In the genomic region with DNA sequence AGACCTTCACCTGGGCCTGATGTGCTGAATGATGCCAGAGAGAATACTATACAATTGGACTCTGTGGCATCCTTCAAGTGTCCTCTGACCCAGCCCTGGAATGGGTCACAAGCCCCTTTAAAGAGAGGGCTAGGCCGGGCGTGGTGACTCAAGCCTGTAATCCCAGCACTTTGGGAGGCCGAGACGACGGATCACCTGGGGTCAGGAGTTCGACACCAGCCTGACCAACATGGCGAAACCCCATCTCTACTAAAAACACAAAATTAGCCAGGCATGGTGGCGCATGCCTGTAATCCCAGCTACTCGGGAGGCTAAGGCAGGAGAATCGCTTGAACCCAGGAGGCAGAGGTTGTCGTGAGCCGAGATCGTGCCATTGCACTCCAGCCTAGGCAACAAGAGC, we compare ENCODE assay signal across 7 cellular contexts. TPM values are rescaled to one million over a fixed set of nuclear protein-coding genes. Genes with fewer than 3 reads are reported as not detected.
A peak's percentile ranks its signal among the peaks of the same experiment; 100 is the strongest.
DNase-seq lines count a peak whose midpoint lies in the region; ATAC-seq and TF ChIP-seq lines count a peak whose summit lies in the region.
"Not testable (repeated sequence)": the region's sequence is repeated elsewhere in the genome, so short reads cannot be mapped to it uniquely, and the experiment has no call there.

No MANE protein-coding gene starts in this region.

- H4K5ac ChIP-seq in IMR-90 (ENCODE audit: low read depth, low read length) = not testable (repeated sequence)

- H3K4ac ChIP-seq in IMR-90 (ENCODE audit: low read depth, low read length) = peak overlapping the region; percentile 9; the same call in 1 of the 2 replicates
- not testable (repeated sequence) for H3K4ac ChIP-seq in mesenchymal stem cell (ENCODE audit: low read depth in 1 of 2, low read length in 2 of 2)

- not testable (repeated sequence) for H4K91ac ChIP-seq in IMR-90 (ENCODE audit: insufficient read depth, low read depth, low read length); mesenchymal stem cell (ENCODE audit: low read length)

- H3K4me3 Mint-ChIP-seq in memory B cell = not testable (repeated sequence)

- DNase-seq in IMR-90; RWPE1 (ENCODE audit: low spot score); RWPE2 (ENCODE audit: low spot score); epithelial cell of prostate (ENCODE audit: low read depth, low spot score); memory B cell (ENCODE audit: low spot score in 2 of 2); mesenchymal stem cell: not testable (repeated sequence)
- DNase-seq in upper lobe of right lung = peak; percentile 40

- H3K18ac ChIP-seq in IMR-90 (ENCODE audit: low read depth, low read length); mesenchymal stem cell (ENCODE audit: low read depth in 1 of 2, low read length in 2 of 2): not testable (repeated sequence)

- not testable (repeated sequence) for H3K9ac ChIP-seq in IMR-90 (ENCODE audit: low read depth, low read length); mesenchymal stem cell (ENCODE audit: low read length)

- POLR2A ChIA-PET in IMR-90 (lab: Charles Lee; ENCODE audit: unreplicated experiment); RWPE1 (lab: Yijun Ruan, JAX; ENCODE audit: low non-redundant PET): not testable (repeated sequence)

- H2AK9ac ChIP-seq in IMR-90 (replicated peaks; ENCODE audit: low read depth, low read length, poor library complexity) = not testable (repeated sequence)

- peaks cover 6 to 30% of the 10 kb centered on the region in 2 experiments; a peak in 2 of 4 replicates for H3K79me1 ChIP-seq in IMR-90 (ENCODE audit: low read depth in 1 of 2, low read length in 2 of 2)
- not testable (repeated sequence) for H3K79me1 ChIP-seq in mesenchymal stem cell (replicated peaks; ENCODE audit: low read length, poor library complexity, severe bottlenecking)

- TF ChIP-seq CTCF in IMR-90 (conservative IDR thresholded peaks at IDR 0.05; ENCODE audit: low read depth, low read length); RWPE1 (conservative IDR thresholded peaks at IDR 0.05; ENCODE audit: low read depth); RWPE2 (IDR thresholded peaks at IDR 0.05; ENCODE audit: poor library complexity, severe bottlenecking); upper lobe of right lung (IDR thresholded peaks at IDR 0.05): not testable (repeated sequence)

- not testable (repeated sequence) for H3K27ac ChIP-seq in IMR-90 (ENCODE audit: insufficient read depth, low read length); mesenchymal stem cell (ENCODE audit: low read length, poor library complexity, severe bottlenecking); upper lobe of right lung
- H3K27ac ChIP-seq in RWPE1 (peak overlapping the region; percentile 56), RWPE2 (ENCODE audit: poor library complexity, severe bottlenecking) (peak overlapping the region; percentile 99), epithelial cell of prostate (peak overlapping the region; percentile 99)

- peak overlapping the region; percentile 43 for H3K27ac Mint-ChIP-seq in memory B cell

- peaks cover 23% of the 10 kb centered on the region for H3K4me1 Mint-ChIP-seq in memory B cell

- dilution Hi-C loops in IMR-90 (cut with HindIII; ENCODE audit: low sequenced_read_pairs, unreplicated experiment) = not testable (repeated sequence)

- in situ Hi-C loops in IMR-90 (cut with MboI; ENCODE audit: low sequenced_read_pairs) = loop anchor here (10.0 kb wide), 1 partner anchor 63 kb away; no protein-coding TSS in a partner anchor

- peaks cover 41% of the 10 kb centered on the region for H3K9me1 ChIP-seq in IMR-90 (ENCODE audit: insufficient read depth, low read length)

- not testable (repeated sequence) for H3K36me3 ChIP-seq in IMR-90 (ENCODE audit: control insufficient read depth, insufficient read depth, low read length); RWPE2 (ENCODE audit: low read depth); mesenchymal stem cell (ENCODE audit: control insufficient read depth in 1 of 2, insufficient read depth in 2 of 2, low read depth in 1 of 2, low read length in 2 of 2); upper lobe of right lung

- H3K27me3 ChIP-seq in IMR-90 (ENCODE audit: control insufficient read depth, insufficient read depth, low read length); RWPE2 (ENCODE audit: insufficient read depth, poor library complexity, severe bottlenecking); mesenchymal stem cell (ENCODE audit: control insufficient read depth in 1 of 2, insufficient read depth in 1 of 2, low read length in 2 of 2); upper lobe of right lung: not testable (repeated sequence)

- not testable (repeated sequence) for TF ChIP-seq POLR2A in IMR-90 (IDR thresholded peaks at IDR 0.05; ENCODE audit: low read depth, low read length)

- H3K4me2 ChIP-seq in IMR-90 (ENCODE audit: low read depth, low read length); mesenchymal stem cell (ENCODE audit: low read length, poor library complexity, severe bottlenecking): not testable (repeated sequence)

- H2BK12ac ChIP-seq in mesenchymal stem cell (ENCODE audit: low read length in 2 of 2) = not testable (repeated sequence)

- not testable (repeated sequence) for H3K36me3 Mint-ChIP-seq in memory B cell

- not testable (repeated sequence) for H3K27me3 Mint-ChIP-seq in memory B cell

- H3K14ac ChIP-seq in IMR-90 (replicated peaks; ENCODE audit: low read depth, low read length); mesenchymal stem cell (ENCODE audit: low read length in 2 of 2): not testable (repeated sequence)

- not testable (repeated sequence) for H3K9me3 ChIP-seq in IMR-90 (ENCODE audit: control insufficient read depth, insufficient read depth, low read length); RWPE2 (ENCODE audit: severe bottlenecking); mesenchymal stem cell (ENCODE audit: control insufficient read depth, low read length); upper lobe of right lung

- peak overlapping the region; percentile 46; the same call in 1 of the 2 replicates for H2AK5ac ChIP-seq in IMR-90 (ENCODE audit: low read depth, low read length)
- not testable (repeated sequence) for H2AK5ac ChIP-seq in mesenchymal stem cell (ENCODE audit: low read length, severe bottlenecking)

- not testable (repeated sequence) for BruUV-seq in IMR-90 (replicated peaks; lab: Mats Ljungman, UMichigan)

- WGBS in IMR-90 (ENCODE audit: extremely low coverage in 2 of 2, insufficient read length in 1 of 2), 2 experiments = 77% methylated on average over 5 of the region's 13 CpGs; no CpG with 5 or more reads in 1 of the 2 experiments
- WGBS in mesenchymal stem cell = 92% methylated on average over 13 of the region's 13 CpGs

- H4K8ac ChIP-seq in IMR-90 (ENCODE audit: low read depth in 2 of 2, low read length in 2 of 2); mesenchymal stem cell (ENCODE audit: low read length): not testable (repeated sequence)

- intact Hi-C loops in IMR-90 (cut with micrococcal nuclease); upper lobe of right lung (cut with DNase I): not testable (repeated sequence)

- not testable (repeated sequence) for H2BK5ac ChIP-seq in IMR-90 (ENCODE audit: low read depth, low read length, poor library complexity, severe bottlenecking); mesenchymal stem cell (ENCODE audit: low read depth, low read length, poor library complexity, severe bottlenecking)

- not testable (repeated sequence) for TF ChIP-seq RAD21 in IMR-90 (IDR thresholded peaks at IDR 0.05; ENCODE audit: low read length)

- not testable (repeated sequence) for H2BK15ac ChIP-seq in IMR-90 (ENCODE audit: low read depth, low read length)
- H2BK15ac ChIP-seq in mesenchymal stem cell (ENCODE audit: low read depth, poor library complexity, severe bottlenecking) = peak overlapping the region; percentile 37

- H2BK120ac ChIP-seq in IMR-90 (ENCODE audit: low read depth, low read length); mesenchymal stem cell (ENCODE audit: low read depth, low read length): not testable (repeated sequence)

- H3K23ac ChIP-seq in IMR-90 (ENCODE audit: low read depth, low read length); mesenchymal stem cell (ENCODE audit: low read length in 2 of 2): not testable (repeated sequence)

- not testable (repeated sequence) for H3K9me3 Mint-ChIP-seq in memory B cell

- not testable (repeated sequence) for ATAC-seq in IMR-90 (ENCODE audit: low read depth); RWPE2 (ENCODE audit: low read depth); memory B cell (ENCODE audit: low read depth); upper lobe of right lung

- H3K56ac ChIP-seq in IMR-90 (ENCODE audit: extremely low read depth, insufficient read depth, low read length) = not testable (repeated sequence)

- CTCF ChIA-PET in IMR-90 (lab: Yijun Ruan, JAX) = interaction anchor here (0.7 kb wide), 1 partner anchor 104 kb away, joined by 3 read pairs; no protein-coding TSS in a partner anchor
- CTCF ChIA-PET in RWPE1 (lab: Yijun Ruan, JAX) = not testable (repeated sequence)

- not testable (repeated sequence) for H3K4me3 ChIP-seq in IMR-90 (ENCODE audit: insufficient read depth, low read depth, low read length); RWPE2 (ENCODE audit: severe bottlenecking); mesenchymal stem cell (ENCODE audit: insufficient read depth in 1 of 2, low read depth in 1 of 2, low read length in 2 of 2); upper lobe of right lung

- not testable (repeated sequence) for H2BK20ac ChIP-seq in IMR-90 (ENCODE audit: low read depth, low read length)

- not testable (repeated sequence) for H2AFZ ChIP-seq in IMR-90 (replicated peaks; ENCODE audit: low read length, poor library complexity); mesenchymal stem cell (ENCODE audit: low read depth, low read length)

- H4K20me1 ChIP-seq in IMR-90 (ENCODE audit: insufficient read depth, low read length) = not testable (repeated sequence)

- H3K4me1 ChIP-seq in IMR-90 (ENCODE audit: control insufficient read depth, insufficient read depth, low read length) (peaks cover 33% of the 10 kb centered on the region), RWPE2 (ENCODE audit: insufficient read depth, poor library complexity, severe bottlenecking) (peaks cover 58% of the 10 kb centered on the region), mesenchymal stem cell (ENCODE audit: control insufficient read depth, insufficient read depth, low read depth, low read length) (peaks cover 30% of the 10 kb centered on the region), upper lobe of right lung (peaks cover 18% of the 10 kb centered on the region)

RNA-seq across cellular contexts. Expression of a gene that starts 15.9 kb away (rescaled TPM):
- 46.4 TPM in 2 replicates for total RNA-seq in IMR-90 (2012; rRNA removed)
- polyA plus RNA-seq in IMR-90 (2012; rRNA removed) = 41.4 and 47.9 TPM in 2 replicates
- polyA plus RNA-seq in IMR-90 (2012; cell fraction: cytosol; rRNA removed) = 28.9 and 33.4 TPM in 2 replicates
- polyA plus RNA-seq in IMR-90 (2012; cell fraction: nucleus; rRNA removed; ENCODE audit: low replicate concordance) = 41.5 and 54.4 TPM in 2 replicates
- polyA plus RNA-seq in mesenchymal stem cell (2013, experiment 1 of 2) = 23.6 TPM
- polyA plus RNA-seq in mesenchymal stem cell (2013, experiment 2 of 2) = 22.7 TPM
- total RNA-seq in upper lobe of right lung = 23.5 TPM
